Comparison of ENCODE assay signal across 19 cellular contexts in the genomic region with DNA sequence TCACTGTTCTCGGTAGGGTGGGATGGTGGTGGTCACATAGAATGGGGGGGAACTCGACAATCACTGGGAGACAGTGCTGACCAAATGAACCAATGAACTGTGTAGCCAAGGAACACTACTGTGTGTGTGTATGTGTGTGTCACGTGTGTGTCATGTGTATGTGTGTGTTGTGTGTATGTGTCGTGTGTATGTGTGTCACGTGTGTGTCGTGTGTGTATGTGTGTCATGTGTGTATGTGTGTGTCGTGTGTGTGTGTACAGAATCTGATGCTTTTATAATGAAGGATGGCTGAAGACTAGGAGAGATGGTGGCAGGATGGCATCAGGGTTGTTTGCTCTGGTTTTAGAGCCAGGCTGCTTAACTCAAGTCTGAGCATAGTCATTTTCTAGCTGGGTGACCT.
A peak's percentile ranks its signal among the peaks of the same experiment; 100 is the strongest.
DNase-seq lines count a peak whose midpoint lies in the region; ATAC-seq, FAIRE-seq and TF ChIP-seq lines count a peak whose summit lies in the region.
"Had no signal": no experiment of that assay in that cellular context is flagged by ENCODE, and none has a peak within 500 bp of the region (broad histone marks: within the 10 kb centered on the region; RNA-seq: fewer than 3 reads in every experiment).

No MANE protein-coding gene starts in this region.

- peak overlapping the region; percentile 13 for H3K4me3 Mint-ChIP-seq in activated CD4-positive, alpha-beta T cell treated with anti-CD3 and anti-CD28 coated beads, Interleukin-2, amount 10 ng/mL, durations not matched to agents 24 days and 14 days
- H3K4me3 Mint-ChIP-seq in activated T-helper 1 cell treated with anti-CD3 and anti-CD28 coated beads, Interleukin-12 subunit alpha, Interleukin-12 subunit beta, Interleukin-2, Interleukin-4 antibody, amounts not matched to agents 30 ng/mL and 10 ng/mL and 1 ng/mL, durations not matched to agents 14 hours and 24 hours and 36 hours, result peak overlapping the region; percentile 27
- H3K4me3 Mint-ChIP-seq in memory B cell, result no peak overlapping the region

- H3K27ac Mint-ChIP-seq in activated CD4-positive, alpha-beta T cell treated with anti-CD3 and anti-CD28 coated beads, Interleukin-2, amount 10 ng/mL, durations not matched to agents 24 days and 14 days, result peak overlapping the region; percentile 79
- peak overlapping the region; percentile 80 for H3K27ac Mint-ChIP-seq in activated T-helper 1 cell treated with anti-CD3 and anti-CD28 coated beads, Interleukin-12 subunit alpha, Interleukin-12 subunit beta, Interleukin-2, Interleukin-4 antibody, amounts not matched to agents 30 ng/mL and 10 ng/mL and 1 ng/mL, durations not matched to agents 14 hours and 24 hours and 36 hours
- peak overlapping the region; percentile 17 for H3K27ac Mint-ChIP-seq in memory B cell

- peak; percentile 98 for FAIRE-seq in GM12891 (lab: Jason Lieb, UNC)
- no peak for FAIRE-seq in urothelium cell line (lab: Jason Lieb, UNC)
- FAIRE-seq: A549 had no signal

- peaks cover 9% of the 10 kb centered on the region for H3K9me3 Mint-ChIP-seq in activated CD4-positive, alpha-beta T cell treated with anti-CD3 and anti-CD28 coated beads, Interleukin-2, amount 10 ng/mL, durations not matched to agents 24 days and 14 days
- no peaks in the 10 kb centered on the region for H3K9me3 Mint-ChIP-seq in activated T-helper 1 cell treated with anti-CD3 and anti-CD28 coated beads, Interleukin-12 subunit alpha, Interleukin-12 subunit beta, Interleukin-2, Interleukin-4 antibody, amounts not matched to agents 30 ng/mL and 10 ng/mL and 1 ng/mL, durations not matched to agents 14 hours and 24 hours and 36 hours
- H3K9me3 Mint-ChIP-seq in memory B cell, result no peaks in the 10 kb centered on the region

- ATAC-seq in memory B cell (ENCODE audit: low read depth) (no peak), GM19324 (IDR thresholded peaks at IDR 0.05; ENCODE audit: low FRiP score, unreplicated experiment) (no peak)
- ATAC-seq: A549, body of pancreas, foreskin keratinocyte had no signal

- no peak for DNase-seq in activated CD4-positive, alpha-beta T cell treated with anti-CD3 and anti-CD28 coated beads, Interleukin-2, amount 10 ng/mL, durations not matched to agents 24 days and 14 days
- DNase-seq in activated CD4-positive, alpha-beta T cell treated with anti-CD3 and anti-CD28 coated beads, Interleukin-2, amount 50 U/mL, for 1 hour, result no peak
- no peak for DNase-seq in GM12891 (ENCODE audit: insufficient read length, low spot score)
- no peak for DNase-seq in activated T-helper 1 cell treated with anti-CD3 and anti-CD28 coated beads, Interleukin-12 subunit alpha, Interleukin-12 subunit beta, Interleukin-2, Interleukin-4 antibody, amounts not matched to agents 30 ng/mL and 10 ng/mL and 1 ng/mL, durations not matched to agents 14 hours and 24 hours and 36 hours (ENCODE audit: low spot score)
- no peak for DNase-seq in memory B cell (ENCODE audit: low spot score in 2 of 2)
- DNase-seq in NCI-H2171 treated with DMSO at 0.1 percent for 48 hours (lab: John Stamatoyannopoulos, UW), result no peak
- DNase-seq in urothelium cell line (ENCODE audit: low spot score), result no peak
- DNase-seq: body of pancreas, C1 segment of cervical spinal cord, cortex of kidney, foreskin keratinocyte, GOT3, hippocampal formation, mesendoderm, NCI-H187, SK-N-SH, thyroid gland had no signal

- peaks cover 67% of the 10 kb centered on the region for H3K4me1 Mint-ChIP-seq in activated CD4-positive, alpha-beta T cell treated with anti-CD3 and anti-CD28 coated beads, Interleukin-2, amount 10 ng/mL, durations not matched to agents 24 days and 14 days
- peaks cover 75% of the 10 kb centered on the region for H3K4me1 Mint-ChIP-seq in activated T-helper 1 cell treated with anti-CD3 and anti-CD28 coated beads, Interleukin-12 subunit alpha, Interleukin-12 subunit beta, Interleukin-2, Interleukin-4 antibody, amounts not matched to agents 30 ng/mL and 10 ng/mL and 1 ng/mL, durations not matched to agents 14 hours and 24 hours and 36 hours (ENCODE audit: low read depth)
- H3K4me1 Mint-ChIP-seq in memory B cell, result peaks cover 38% of the 10 kb centered on the region

- H3K36me3 Mint-ChIP-seq in activated CD4-positive, alpha-beta T cell treated with anti-CD3 and anti-CD28 coated beads, Interleukin-2, amount 10 ng/mL, durations not matched to agents 24 days and 14 days (ENCODE audit: low read depth), result no peaks in the 10 kb centered on the region
- peaks cover 5% of the 10 kb centered on the region for H3K36me3 Mint-ChIP-seq in activated T-helper 1 cell treated with anti-CD3 and anti-CD28 coated beads, Interleukin-12 subunit alpha, Interleukin-12 subunit beta, Interleukin-2, Interleukin-4 antibody, amounts not matched to agents 30 ng/mL and 10 ng/mL and 1 ng/mL, durations not matched to agents 14 hours and 24 hours and 36 hours (ENCODE audit: low read depth)
- H3K36me3 Mint-ChIP-seq in memory B cell, result no peaks in the 10 kb centered on the region

- H3K27me3 Mint-ChIP-seq in activated CD4-positive, alpha-beta T cell treated with anti-CD3 and anti-CD28 coated beads, Interleukin-2, amount 10 ng/mL, durations not matched to agents 24 days and 14 days, result no peaks in the 10 kb centered on the region
- H3K27me3 Mint-ChIP-seq in activated T-helper 1 cell treated with anti-CD3 and anti-CD28 coated beads, Interleukin-12 subunit alpha, Interleukin-12 subunit beta, Interleukin-2, Interleukin-4 antibody, amounts not matched to agents 30 ng/mL and 10 ng/mL and 1 ng/mL, durations not matched to agents 14 hours and 24 hours and 36 hours (ENCODE audit: insufficient read depth), result peaks cover 3% of the 10 kb centered on the region
- H3K27me3 Mint-ChIP-seq in memory B cell, result no peaks in the 10 kb centered on the region

- TF ChIP-seq POLR2A in GM12891 (IDR thresholded peaks at IDR 0.05; ENCODE audit: low read depth, low read length), result no peak

- intact Hi-C loops in activated CD4-positive, alpha-beta T cell treated with anti-CD3 and anti-CD28 coated beads, Interleukin-2, amount 10 ng/mL, durations not matched to agents 24 days and 14 days (cut with micrococcal nuclease), result no loop called here
- intact Hi-C loops in activated T-helper 1 cell treated with anti-CD3 and anti-CD28 coated beads, Interleukin-12 subunit alpha, Interleukin-12 subunit beta, Interleukin-2, Interleukin-4 antibody, amounts not matched to agents 30 ng/mL and 10 ng/mL and 1 ng/mL, durations not matched to agents 14 hours and 24 hours and 36 hours (cut with micrococcal nuclease), result no loop called here

TF ChIP-seq in GM12891, 5 proteins besides CTCF, POLR2A, EP300 and RAD21:
- TF ChIP-seq PAX5 (IDR thresholded peaks at IDR 0.05; ENCODE audit: insufficient read depth, low read length, severe bottlenecking) (no peak), TAF1 (IDR thresholded peaks at IDR 0.05; ENCODE audit: low read depth, low read length) (no peak), POU2F2 (IDR thresholded peaks at IDR 0.05; ENCODE audit: low read depth, low read length) (0 out of 2 replicates have a peak, but pooled peaks have one; percentile 15)
TF ChIP-seq in GM12891: peak in this region for 1.

Comparison
In these comparisons a context has a peak if more than half of its experiments do, and no peak if none do; other contexts are left out.
1. H3K27ac Mint-ChIP-seq: peak in every context shown above with its lines; median percentile 80 in activated T-helper 1 cell treated with anti-CD3 and anti-CD28 coated beads, Interleukin-12 subunit alpha, Interleukin-12 subunit beta, Interleukin-2, Interleukin-4 antibody, amounts not matched to agents 30 ng/mL and 10 ng/mL and 1 ng/mL, durations not matched to agents 14 hours and 24 hours and 36 hours; 79 in activated CD4-positive, alpha-beta T cell treated with anti-CD3 and anti-CD28 coated beads, Interleukin-2, amount 10 ng/mL, durations not matched to agents 24 days and 14 days; 17 in memory B cell.